Comparison of ENCODE assay signal across 11 cellular contexts in the genomic region with DNA sequence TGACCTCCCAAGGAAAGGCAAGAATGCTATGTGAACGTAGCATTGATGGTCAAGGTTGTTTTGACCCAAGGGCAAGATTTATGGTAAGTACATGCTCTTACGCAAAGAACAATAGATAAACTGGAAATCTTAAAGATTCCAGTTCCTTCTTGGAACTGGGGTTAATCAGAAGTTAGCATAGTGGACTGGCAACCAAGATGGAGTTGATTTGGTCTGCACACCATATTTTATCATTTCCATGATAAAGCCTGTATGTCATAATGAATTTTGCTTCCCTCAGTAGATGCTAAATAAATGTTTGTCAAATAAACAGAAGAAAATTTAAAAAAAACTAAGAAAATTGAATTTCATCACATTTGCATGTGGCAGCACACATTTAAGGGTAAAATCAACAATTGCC.
"Had no signal": no experiment of that assay in that cellular context is flagged by ENCODE, and none has a peak within 500 bp of the region (broad histone marks: within the 10 kb centered on the region; RNA-seq: fewer than 3 reads in every experiment).

No MANE protein-coding gene starts in this region.

- FAIRE-seq: H1, H54 had no signal

- DNase-seq: GM23248, GOT3, H7, H9, HCEC 1CT, HFFc6 had no signal

- H3K36me3 ChIP-seq: HAP-1 had no signal

- H3K9ac ChIP-seq: GM23248 had no signal

- H2AFZ ChIP-seq: GM23248, GM23338 had no signal

- H3K9me3 ChIP-seq: HAP-1 had no signal

- H3K4me3 ChIP-seq: GM23248, GM23338, HAP-1 had no signal

- H3K4me1 ChIP-seq: HAP-1 had no signal

- H3K4me2 ChIP-seq: GM23338 had no signal

- H3K27ac ChIP-seq: GM23248 had no signal

- ATAC-seq: GM23338, HCT116 had no signal
